Comparison of ENCODE assay signal across 24 cellular contexts in the genomic region with DNA sequence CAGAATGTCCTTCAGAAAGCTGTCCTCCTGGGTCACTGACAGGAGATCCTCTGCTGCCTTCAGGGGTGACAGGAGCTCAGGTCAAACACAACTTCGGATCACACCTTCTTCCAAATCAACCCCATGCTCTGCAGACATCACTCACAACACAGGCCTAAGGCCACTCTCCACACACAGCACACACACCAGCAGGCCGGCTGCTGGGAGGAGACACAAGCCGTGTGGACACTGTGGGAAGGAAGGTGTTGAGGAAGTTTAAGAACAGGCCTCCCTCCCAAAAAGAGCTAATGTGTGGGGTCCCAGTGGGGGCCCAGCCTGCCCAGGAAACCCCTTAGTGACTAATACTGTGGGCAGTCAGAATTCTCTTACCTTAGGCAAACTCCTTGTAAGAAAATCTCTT.
DNase-seq lines count a peak whose midpoint lies in the region; ATAC-seq, FAIRE-seq and TF ChIP-seq lines count a peak whose summit lies in the region.
"Had no signal": no experiment of that assay in that cellular context is flagged by ENCODE, and none has a peak within 500 bp of the region (broad histone marks: within the 10 kb centered on the region; RNA-seq: fewer than 3 reads in every experiment).

No MANE protein-coding gene starts in this region.

- ATAC-seq in HepG2: peak; percentile 15; the same call in 1 of the 3 replicates
- no peak for ATAC-seq in right lobe of liver
- ATAC-seq in WTC11: peak; percentile 27
- no peak for ATAC-seq in GM19023 (IDR thresholded peaks at IDR 0.05; ENCODE audit: unreplicated experiment)
- ATAC-seq in GM18909 (IDR thresholded peaks at IDR 0.05; ENCODE audit: poor library complexity, unreplicated experiment): no peak
- ATAC-seq in psoas muscle: no peak
- ATAC-seq: CD8-positive, alpha-beta T cell; PC-3 had no signal

- no peaks in the 10 kb centered on the region for H4K20me1 ChIP-seq in HepG2 (ENCODE audit: insufficient read depth, low read length)

- H3K27ac Mint-ChIP-seq in WTC11 (peak overlapping the region; percentile 8), immature natural killer cell (peak overlapping the region in 4 of 6 donors; percentile 23 to 87 (median 38))
- H3K27ac Mint-ChIP-seq: CD8-positive, alpha-beta T cell had no signal

- H3K4me3 ChIP-seq in HepG2 (replicated peaks in 1 of 3; ENCODE audit: insufficient read depth in 1 of 3, low read depth in 2 of 3, low read length in 3 of 3) (no peak overlapping the region), right lobe of liver (no peak overlapping the region), psoas muscle (no peak overlapping the region)

- H3K27ac ChIP-seq in HepG2 (ENCODE audit: extremely low read length, insufficient read depth, low read length) (no peak overlapping the region), right lobe of liver (no peak overlapping the region), psoas muscle (no peak overlapping the region)

- in situ Hi-C loops in HepG2 (cut with HindIII; ENCODE audit: extremely low pct_ligation_motif_present, low pct_unique_long_range_greater_than_20kb): no loop called here

- no TSS peak for BruUV-seq in HepG2 (replicated peaks; lab: Mats Ljungman, UMichigan)

- no peaks in the 10 kb centered on the region for H3K79me2 ChIP-seq in HepG2 (ENCODE audit: insufficient read depth, low read length)

- no peak overlapping the region for H3K4me2 ChIP-seq in HepG2 (ENCODE audit: low read depth, low read length)

- H3K36me3 Mint-ChIP-seq in WTC11: no peaks in the 10 kb centered on the region
- peaks cover 16 to 39% (median 33%) of the 10 kb centered on the region in 3 donors for H3K36me3 Mint-ChIP-seq in immature natural killer cell
- H3K36me3 Mint-ChIP-seq: CD8-positive, alpha-beta T cell had no signal

- TF ChIP-seq POLR2A in HepG2 (IDR thresholded peaks at IDR 0.05; ENCODE audit: insufficient read depth in 1 of 2, low read depth in 2 of 2, low read length in 2 of 2) (no peak), right lobe of liver (IDR thresholded peaks at IDR 0.05) (no peak)

- FAIRE-seq in HepG2 (lab: Jason Lieb, UNC): no peak
- FAIRE-seq: G401.6, GM18507 had no signal

- H3K9ac ChIP-seq in HepG2 (ENCODE audit: insufficient read depth, low read depth, low read length): no peak overlapping the region

- intact Hi-C loops in HepG2 (cut with micrococcal nuclease; ENCODE audit: unreplicated experiment) (no loop called here), right lobe of liver (cut with DNase I) (loop anchor here in 1 of 2 donors (10.0 kb wide), 1 partner anchor 77 kb away; no protein-coding TSS in a partner anchor), psoas muscle (cut with DNase I) (no loop called here)

- WGBS in HepG2 (ENCODE audit: low lambda C conversion rate): 19% methylated on average over 3 of the region's 3 CpGs
- WGBS in right lobe of liver (ENCODE audit: insufficient coverage, low coverage, low lambda C conversion rate, missing lambda C conversion rate): no CpG with 5 or more reads among the region's 3 CpGs
- WGBS in psoas muscle, 3 donors: 85 to 93% (median 92%) methylated on average over 3 of the region's 3 CpGs

- CTCF ChIA-PET in HepG2 (lab: Yijun Ruan, JAX; ENCODE audit: low intra/inter-chr PET ratio, low total read pairs): no interaction called here
- CTCF ChIA-PET in WTC11 (lab: Charles Lee): no interaction called here

- TF ChIP-seq RAD21 in HepG2 (CRISPR knock-in tag; IDR thresholded peaks at IDR 0.05): no peak

- H3K4me1 Mint-ChIP-seq in WTC11 (peaks cover 38% of the 10 kb centered on the region), immature natural killer cell (peaks cover 23 to 43% of the 10 kb centered on the region in 2 donors)

- H3K36me3 ChIP-seq in HepG2 (replicated peaks in 1 of 2; ENCODE audit: control insufficient read depth in 1 of 2, insufficient read depth in 2 of 2, low read length in 2 of 2) (no peaks in the 10 kb centered on the region), right lobe of liver (no peaks in the 10 kb centered on the region), psoas muscle (ENCODE audit: insufficient read depth in 1 of 2, low read depth in 1 of 2) (no peaks in the 10 kb centered on the region)

- DNase-seq in HepG2 (ENCODE audit: low spot score) (no peak), right lobe of liver (no peak), WTC11 (ENCODE audit: low spot score) (no peak), immature natural killer cell (no peak), NCI-H146 (lab: John Stamatoyannopoulos, UW) (no peak), psoas muscle (no peak)
- DNase-seq: 8988T; AML-193; C1 segment of cervical spinal cord; CD8-positive, alpha-beta T cell; DMS153; HCEC 1CT; Kasumi-1; NCI-H1417; NCI-H187; NCI-H2107; NCI-H446 treated with DMSO at 0.1 percent for 48 hours; NCI-H526 treated with DMSO at 0.1 percent for 48 hours; PC-3; Right ventricle myocardium superior had no signal

- POLR2A ChIA-PET in HepG2 (lab: Yijun Ruan, JAX): no interaction called here
- POLR2A ChIA-PET in WTC11 (lab: Charles Lee): no interaction called here

- H2AFZ ChIP-seq in HepG2 (ENCODE audit: low read length): no peak overlapping the region

- H3K9me3 Mint-ChIP-seq in WTC11 (0 out of 2 replicates have a peak, but pooled peaks cover 3% of the 10 kb centered on the region), immature natural killer cell (peaks cover 0 to 2% (median 0%) of the 10 kb centered on the region in 6 donors)

- no peak for TF ChIP-seq EP300 in HepG2 (IDR thresholded peaks at IDR 0.05; ENCODE audit: low read depth in 2 of 2, low read length in 2 of 2)
- no peak for TF ChIP-seq EP300 in HepG2 (CRISPR knock-in tag; IDR thresholded peaks at IDR 0.05; ENCODE audit: borderline replicate concordance)

- peaks cover 7% of the 10 kb centered on the region; the same call in 1 of the 2 replicates for H3K4me1 ChIP-seq in HepG2 (ENCODE audit: insufficient read depth, low read length)
- peaks cover 0 to 24% (median 2%) of the 10 kb centered on the region in 4 donors for H3K4me1 ChIP-seq in right lobe of liver
- no peaks in the 10 kb centered on the region for H3K4me1 ChIP-seq in psoas muscle

- H3K4me3 Mint-ChIP-seq in WTC11 (no peak overlapping the region), immature natural killer cell (no peak overlapping the region)
- H3K4me3 Mint-ChIP-seq: CD8-positive, alpha-beta T cell had no signal

- H3K27me3 ChIP-seq in HepG2 (ENCODE audit: control insufficient read depth in 1 of 2, insufficient read depth in 2 of 2, low read length in 2 of 2) (peaks cover 0 to 15% of the 10 kb centered on the region in 2 experiments; a peak in 2 of 5 replicates), right lobe of liver (no peaks in the 10 kb centered on the region), psoas muscle (ENCODE audit: insufficient read depth in 3 of 3, low read length in 2 of 3) (peaks cover 0 to 2% (median 0%) of the 10 kb centered on the region in 3 donors)

- peaks cover 4% of the 10 kb centered on the region; the same call in 1 of the 2 replicates for H3K9me3 ChIP-seq in HepG2 (ENCODE audit: low read length)
- H3K9me3 ChIP-seq in right lobe of liver: no peaks in the 10 kb centered on the region
- no peaks in the 10 kb centered on the region for H3K9me3 ChIP-seq in psoas muscle

- H3K27me3 Mint-ChIP-seq in WTC11 (ENCODE audit: low read depth): peaks cover 7% of the 10 kb centered on the region
- H3K27me3 Mint-ChIP-seq in immature natural killer cell (ENCODE audit: low read depth in 3 of 3): peaks cover 0 to 1% (median 0%) of the 10 kb centered on the region in 3 donors

- no peak for TF ChIP-seq CTCF in HepG2 (CRISPR knock-in tag; IDR thresholded peaks at IDR 0.05)
- TF ChIP-seq CTCF in right lobe of liver (IDR thresholded peaks at IDR 0.05): no peak
- no peak for TF ChIP-seq CTCF in WTC11 (IDR thresholded peaks at IDR 0.05)
- no peak for TF ChIP-seq CTCF in psoas muscle (IDR thresholded peaks at IDR 0.05)

TF ChIP-seq in HepG2, 621 proteins besides CTCF, POLR2A, EP300 and RAD21 (continues in another document):
- TF ChIP-seq NFIC (IDR thresholded peaks at IDR 0.05; ENCODE audit: low read length): no peak
- TF ChIP-seq SOX5 (CRISPR knock-in tag; IDR thresholded peaks at IDR 0.05; ENCODE audit: borderline replicate concordance): no peak

TF ChIP-seq in WTC11, 78 proteins besides CTCF, POLR2A, EP300 and RAD21:
- TF ChIP-seq ZNF396 (CRISPR knock-in tag; IDR thresholded peaks at IDR 0.05; ENCODE audit: borderline replicate concordance) (no peak), MXD4 (CRISPR knock-in tag; IDR thresholded peaks at IDR 0.05; ENCODE audit: borderline replicate concordance) (0 out of 2 replicates have a peak, but pooled peaks have one; percentile 40)
TF ChIP-seq in WTC11: peak in this region for 1.

Comparison
In these comparisons a context has a peak if more than half of its experiments do, and no peak if none do; other contexts are left out.
1. ATAC-seq: peak in HepG2 (single experiment) and WTC11 (single experiment); none in right lobe of liver (0 of 4), GM19023 (single experiment), GM18909 (single experiment) and psoas muscle (0 of 4).
2. Of the 50 proteins assayed by ChIP-seq in both HepG2 and WTC11: peak only in HepG2: none; only in WTC11: MXD4; in both: none; in neither: 49.